8 cellular contexts compared by ENCODE assay signal in genomic region chr2:71069376-71069775, GRCh38. TPM values are rescaled to one million over a fixed set of nuclear protein-coding genes. Genes with fewer than 3 reads are reported as not detected.
DNase-seq lines count a peak whose midpoint lies in the region; ATAC-seq and TF ChIP-seq lines count a peak whose summit lies in the region.

No MANE protein-coding gene starts in this region.

- H3K27ac ChIP-seq in left ventricle myocardium inferior (replicated peaks) (no peak overlapping the region), brain microvascular endothelial cell (peak overlapping the region; percentile 94), mesenchymal stem cell (ENCODE audit: low read length, poor library complexity, severe bottlenecking) (no peak overlapping the region), uterus (peak overlapping the region in 1 of 2 donors; percentile 97)

- no peak overlapping the region for H4K8ac ChIP-seq in mesenchymal stem cell (ENCODE audit: low read length)

- TF ChIP-seq POLR2A in uterus (IDR thresholded peaks at IDR 0.05) = no peak

- H3K79me1 ChIP-seq in mesenchymal stem cell (replicated peaks; ENCODE audit: low read length, poor library complexity, severe bottlenecking) = peaks cover 32% of the 10 kb centered on the region

- no peak overlapping the region for H2BK5ac ChIP-seq in mesenchymal stem cell (ENCODE audit: low read depth, low read length, poor library complexity, severe bottlenecking)

- H3K4me1 ChIP-seq in left ventricle myocardium inferior (peaks cover 56% of the 10 kb centered on the region), mesenchymal stem cell (ENCODE audit: control insufficient read depth, insufficient read depth, low read depth, low read length) (peaks cover 18% of the 10 kb centered on the region), uterus (peaks cover 0 to 5% of the 10 kb centered on the region in 2 donors)

- no peak for ATAC-seq in left ventricle myocardium superior
- no peak for ATAC-seq in GM19351 (IDR thresholded peaks at IDR 0.05; ENCODE audit: unreplicated experiment)
- ATAC-seq in HG02623 (IDR thresholded peaks at IDR 0.05; ENCODE audit: unreplicated experiment) = no peak

- 31% methylated on average over 4 of the region's 5 CpGs for WGBS in mesenchymal stem cell

- H2BK120ac ChIP-seq in mesenchymal stem cell (ENCODE audit: low read depth, low read length) = no peak overlapping the region

- H3K9me3 ChIP-seq in left ventricle myocardium inferior (replicated peaks) (no peaks in the 10 kb centered on the region), mesenchymal stem cell (ENCODE audit: control insufficient read depth, low read length) (no peaks in the 10 kb centered on the region), uterus (no peaks in the 10 kb centered on the region)

- peak overlapping the region in 1 of 2 experiments; percentile 48 for H3K14ac ChIP-seq in mesenchymal stem cell (ENCODE audit: low read length in 2 of 2)

- DNase-seq in left ventricle myocardium inferior (no peak), left ventricle myocardium superior (no peak), brain microvascular endothelial cell (peak; percentile 11), mesenchymal stem cell (peak; percentile 16), uterus (no peak), midbrain (lab: John Stamatoyannopoulos, UW) (no peak)

- peak overlapping the region in 1 of 2 experiments; percentile 97 for H3K4ac ChIP-seq in mesenchymal stem cell (ENCODE audit: low read depth in 1 of 2, low read length in 2 of 2)

- TF ChIP-seq CTCF in left ventricle myocardium inferior (IDR thresholded peaks at IDR 0.05; ENCODE audit: borderline replicate concordance) (no peak), brain microvascular endothelial cell (IDR thresholded peaks at IDR 0.05; ENCODE audit: low read depth, low read length, missing control alignments) (no peak), uterus (IDR thresholded peaks at IDR 0.05) (no peak)

- H2BK12ac ChIP-seq in mesenchymal stem cell (ENCODE audit: low read length in 2 of 2) = no peak overlapping the region

- peak overlapping the region; percentile 81 for H3K4me2 ChIP-seq in mesenchymal stem cell (ENCODE audit: low read length, poor library complexity, severe bottlenecking)

- H2AFZ ChIP-seq in mesenchymal stem cell (ENCODE audit: low read depth, low read length) = no peak overlapping the region

- H3K4me3 ChIP-seq in left ventricle myocardium inferior (peak overlapping the region; percentile 87), brain microvascular endothelial cell (ENCODE audit: low read depth, low read length) (peak overlapping the region; percentile 97), mesenchymal stem cell (ENCODE audit: insufficient read depth in 1 of 2, low read depth in 1 of 2, low read length in 2 of 2) (peak overlapping the region; percentile 89 to 95), uterus (peak overlapping the region; percentile 70 to 98)

- H3K18ac ChIP-seq in mesenchymal stem cell (ENCODE audit: low read depth in 1 of 2, low read length in 2 of 2) = no peak overlapping the region

- no peak overlapping the region for H2BK15ac ChIP-seq in mesenchymal stem cell (ENCODE audit: low read depth, poor library complexity, severe bottlenecking)

- no peak overlapping the region for H2AK5ac ChIP-seq in mesenchymal stem cell (ENCODE audit: low read length, severe bottlenecking)

- H3K27me3 ChIP-seq in left ventricle myocardium inferior (ENCODE audit: low read depth) (no peaks in the 10 kb centered on the region), brain microvascular endothelial cell (replicated peaks) (no peaks in the 10 kb centered on the region), mesenchymal stem cell (ENCODE audit: control insufficient read depth in 1 of 2, insufficient read depth in 1 of 2, low read length in 2 of 2) (peaks cover 0 to 4% of the 10 kb centered on the region in 2 experiments), uterus (no peaks in the 10 kb centered on the region)

- H4K91ac ChIP-seq in mesenchymal stem cell (ENCODE audit: low read length) = no peak overlapping the region

- H3K23ac ChIP-seq in mesenchymal stem cell (ENCODE audit: low read length in 2 of 2) = no peak overlapping the region

- H3K36me3 ChIP-seq in left ventricle myocardium inferior (peaks cover 18% of the 10 kb centered on the region), brain microvascular endothelial cell (replicated peaks) (peaks cover 16% of the 10 kb centered on the region), mesenchymal stem cell (ENCODE audit: control insufficient read depth in 1 of 2, insufficient read depth in 2 of 2, low read depth in 1 of 2, low read length in 2 of 2) (peaks cover 32 to 38% of the 10 kb centered on the region in 2 experiments), uterus (no peaks in the 10 kb centered on the region)

- intact Hi-C loops in left ventricle myocardium inferior (cut with micrococcal nuclease) = no loop called here
- intact Hi-C loops in left ventricle myocardium superior (cut with micrococcal nuclease) = no loop called here
- intact Hi-C loops in uterus (cut with DNase I; ENCODE audit: low total_unique reads) = no loop called here

- peak overlapping the region; percentile 95 for H3K9ac ChIP-seq in mesenchymal stem cell (ENCODE audit: low read length)

- in situ Hi-C loops in brain microvascular endothelial cell (cut with HindIII; ENCODE audit: low pct_ligation_motif_present, low sequenced_read_pairs) = no loop called here

RNA-seq across cellular contexts. Expression of gene NAGK, which starts 0.9 kb away (rescaled TPM):
- total RNA-seq in left ventricle myocardium inferior (46.7 TPM), left ventricle myocardium superior (47.8 TPM), uterus (10 to 100 TPM; 17.2 to 69.0 (median 55.1) TPM)
- polyA plus RNA-seq in mesenchymal stem cell (2013, experiment 1 of 2) = 154 TPM
- polyA plus RNA-seq in mesenchymal stem cell (2013, experiment 2 of 2) = 167 TPM

Comparison
In these comparisons a context has a peak if more than half of its experiments do, and no peak if none do; other contexts are left out.
1. DNase-seq: peak in brain microvascular endothelial cell (single experiment) and mesenchymal stem cell (single experiment); none in left ventricle myocardium inferior (single experiment), left ventricle myocardium superior (single experiment), uterus (0 of 2) and midbrain (single experiment).
2. Peak in every context shown above with its lines, with median percentiles within 50 percentile points of each other: H3K4me3 ChIP-seq.